Comparison of ENCODE assay signal across 1 cellular context in the genomic region with DNA sequence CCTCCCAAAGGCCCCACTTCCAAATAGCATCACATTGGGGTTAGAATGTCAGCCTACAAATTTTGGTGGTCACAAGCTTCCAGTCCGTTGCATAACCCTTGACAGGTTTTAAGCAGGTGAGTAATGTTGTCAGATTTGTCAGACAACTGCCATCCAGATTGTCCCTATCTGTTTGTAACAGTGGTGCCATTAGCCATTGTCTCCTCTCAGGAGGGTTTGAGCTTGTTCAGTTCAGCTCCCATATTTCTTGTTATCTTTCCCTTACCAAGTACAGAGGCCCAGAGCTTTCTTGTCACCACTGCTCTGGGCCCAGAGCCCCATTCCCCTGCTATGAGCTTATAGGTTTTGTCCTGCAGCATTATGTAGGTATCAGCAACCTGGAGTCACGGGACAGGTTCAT.
TF ChIP-seq lines count a peak whose summit lies in the region.

No MANE protein-coding gene starts in this region.

TF ChIP-seq in IMR-90, 13 proteins besides CTCF, POLR2A, EP300 and RAD21 (continued from another document):
- TF ChIP-seq FOS (IDR thresholded peaks at IDR 0.05; ENCODE audit: low read depth, low read length) (no peak), RCOR1 (IDR thresholded peaks at IDR 0.05; ENCODE audit: insufficient replicate concordance, low read length) (no peak), NFE2L2 (IDR thresholded peaks at IDR 0.05; ENCODE audit: low read depth, low read length) (no peak), MAFK (IDR thresholded peaks at IDR 0.05; ENCODE audit: low read depth, low read length) (no peak), SMC3 (IDR thresholded peaks at IDR 0.05; ENCODE audit: low read depth, low read length) (no peak), RFX5 (IDR thresholded peaks at IDR 0.05; ENCODE audit: low read depth, low read length) (no peak), MXI1 (IDR thresholded peaks at IDR 0.05; ENCODE audit: borderline replicate concordance, low read depth, low read length) (no peak), ELK1 (IDR thresholded peaks at IDR 0.05; ENCODE audit: borderline replicate concordance, low read depth, low read length) (no peak), USF2 (IDR thresholded peaks at IDR 0.05; ENCODE audit: low read depth, low read length) (no peak)
TF ChIP-seq in IMR-90: peak in this region for 0.
